13 cellular contexts compared by ENCODE assay signal in the genomic region with DNA sequence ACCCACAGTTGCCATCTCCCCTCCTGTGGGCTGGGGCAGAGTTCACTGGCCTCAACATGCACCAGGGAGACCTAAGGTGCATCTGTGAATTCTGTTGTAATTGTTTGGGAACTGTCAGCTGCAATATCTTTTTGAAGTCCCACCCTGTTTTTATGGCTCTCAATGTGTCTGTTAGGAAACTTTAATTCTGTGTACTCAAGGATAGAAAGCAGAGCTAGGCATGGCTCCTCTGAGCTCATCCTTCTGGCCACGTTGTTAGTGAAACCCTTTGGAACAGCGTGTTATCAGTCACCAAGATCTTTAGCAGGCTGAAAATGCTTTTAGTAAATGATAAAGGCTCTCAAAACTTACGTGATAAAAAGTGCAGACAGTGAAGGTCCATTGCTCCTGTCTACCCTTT. TPM values are rescaled to one million over a fixed set of nuclear protein-coding genes. Genes with fewer than 3 reads are reported as not detected.
DNase-seq lines count a peak whose midpoint lies in the region; ATAC-seq, FAIRE-seq and TF ChIP-seq lines count a peak whose summit lies in the region.
"Had no signal": no experiment of that assay in that cellular context is flagged by ENCODE, and none has a peak within 500 bp of the region (broad histone marks: within the 10 kb centered on the region; RNA-seq: fewer than 3 reads in every experiment).

No MANE protein-coding gene starts in this region.

- H3K27me3 ChIP-seq in HepG2 (ENCODE audit: control insufficient read depth in 1 of 2, insufficient read depth in 2 of 2, low read length in 2 of 2) (no peaks in the 10 kb centered on the region), right lobe of liver (no peaks in the 10 kb centered on the region), brain microvascular endothelial cell (replicated peaks) (no peaks in the 10 kb centered on the region), testis (no peaks in the 10 kb centered on the region)

- POLR2A ChIA-PET in HepG2 (lab: Yijun Ruan, JAX) = interaction anchor here (1.3 kb wide), 1 partner anchor 33 kb away, joined by 4 read pairs; a partner anchor contains a TSS

- TF ChIP-seq EP300 in HepG2 (IDR thresholded peaks at IDR 0.05; ENCODE audit: low read depth in 2 of 2, low read length in 2 of 2) = no peak
- no peak for TF ChIP-seq EP300 in HepG2 (CRISPR knock-in tag; IDR thresholded peaks at IDR 0.05; ENCODE audit: borderline replicate concordance)

- no peak overlapping the region for H3K27ac Mint-ChIP-seq in activated naive CD4-positive, alpha-beta T cell treated with anti-CD3 and anti-CD28 coated beads, Interleukin-2, amount 50 U/mL, for 72 hours

- CTCF ChIA-PET in HepG2 (lab: Yijun Ruan, JAX; ENCODE audit: low intra/inter-chr PET ratio, low total read pairs) = no interaction called here

- H3K4me2 ChIP-seq in HepG2 (ENCODE audit: low read depth, low read length) = peak overlapping the region; percentile 77

- H3K79me2 ChIP-seq in HepG2 (ENCODE audit: insufficient read depth, low read length) = no peaks in the 10 kb centered on the region

- peak; percentile 61 for ATAC-seq in HepG2
- ATAC-seq in right lobe of liver = no peak
- ATAC-seq in HG03196 (IDR thresholded peaks at IDR 0.05; ENCODE audit: unreplicated experiment) = no peak
- ATAC-seq in activated naive CD4-positive, alpha-beta T cell treated with anti-CD3 and anti-CD28 coated beads, Interleukin-2, amount 50 U/mL, for 72 hours = no peak

- H3K9me3 ChIP-seq in HepG2 (ENCODE audit: low read length) = no peaks in the 10 kb centered on the region
- H3K9me3 ChIP-seq in right lobe of liver = no peaks in the 10 kb centered on the region
- no peaks in the 10 kb centered on the region for H3K9me3 ChIP-seq in testis
- H3K9me3 ChIP-seq: heart right ventricle, lower lobe of right lung had no signal

- H3K4me1 ChIP-seq in HepG2 (ENCODE audit: insufficient read depth, low read length) = peaks cover 28% of the 10 kb centered on the region
- H3K4me1 ChIP-seq in right lobe of liver = no peaks in the 10 kb centered on the region
- H3K4me1 ChIP-seq in testis = peaks cover 4% of the 10 kb centered on the region
- H3K4me1 ChIP-seq: lower lobe of right lung had no signal

- no peak overlapping the region for H2AFZ ChIP-seq in HepG2 (ENCODE audit: low read length)

- DNase-seq in HepG2 (ENCODE audit: low spot score) (peak; percentile 51), right lobe of liver (no peak), brain microvascular endothelial cell (peak; percentile 45), kidney tubule cell (ENCODE audit: low spot score) (peak; percentile 14), urothelium cell line (ENCODE audit: low spot score) (peak; percentile 17), testis (no peak)
- no peak for DNase-seq in activated naive CD4-positive, alpha-beta T cell treated with anti-CD3 and anti-CD28 coated beads, Interleukin-2, amount 50 U/mL, for 72 hours (ENCODE audit: low spot score in 2 of 2)
- DNase-seq: heart right ventricle, lower lobe of right lung, NCI-H2081 treated with DMSO at 0.1 percent for 48 hours, NCI-H748 treated with DMSO at 0.1 percent for 48 hours had no signal

- H3K36me3 ChIP-seq in HepG2 (replicated peaks in 1 of 2; ENCODE audit: control insufficient read depth in 1 of 2, insufficient read depth in 2 of 2, low read length in 2 of 2) = no peaks in the 10 kb centered on the region
- H3K36me3 ChIP-seq in right lobe of liver = no peaks in the 10 kb centered on the region
- H3K36me3 ChIP-seq in brain microvascular endothelial cell (replicated peaks) = no peaks in the 10 kb centered on the region
- H3K36me3 ChIP-seq in testis (ENCODE audit: low read depth, missing control alignments) = no peaks in the 10 kb centered on the region
- H3K36me3 ChIP-seq: heart right ventricle, lower lobe of right lung had no signal

- no peak for TF ChIP-seq RAD21 in HepG2 (CRISPR knock-in tag; IDR thresholded peaks at IDR 0.05)

- H3K27ac ChIP-seq in HepG2 (ENCODE audit: extremely low read length, insufficient read depth, low read length) (peak overlapping the region; percentile 57), right lobe of liver (no peak overlapping the region), brain microvascular endothelial cell (peak overlapping the region; percentile 72), testis (no peak overlapping the region)
- H3K27ac ChIP-seq: lower lobe of right lung had no signal

- TF ChIP-seq POLR2A in HepG2 (IDR thresholded peaks at IDR 0.05; ENCODE audit: insufficient read depth in 1 of 2, low read depth in 2 of 2, low read length in 2 of 2) (no peak), right lobe of liver (IDR thresholded peaks at IDR 0.05) (no peak), testis (IDR thresholded peaks at IDR 0.05) (no peak)

- no peaks in the 10 kb centered on the region for H3K36me3 Mint-ChIP-seq in activated naive CD4-positive, alpha-beta T cell treated with anti-CD3 and anti-CD28 coated beads, Interleukin-2, amount 50 U/mL, for 72 hours
- H3K36me3 Mint-ChIP-seq: brain had no signal

- intact Hi-C loops in HepG2 (cut with micrococcal nuclease; ENCODE audit: unreplicated experiment) (no loop called here), right lobe of liver (cut with DNase I) (loop anchor here in 1 of 2 donors (10.0 kb wide), 1 partner anchor 50 kb away; no protein-coding TSS in a partner anchor), testis (cut with DNase I; ENCODE audit: low total_unique reads) (no loop called here)

- FAIRE-seq in HepG2 (lab: Jason Lieb, UNC) (no peak), urothelium cell line (lab: Jason Lieb, UNC) (no peak)

- in situ Hi-C loops in HepG2 (cut with HindIII; ENCODE audit: extremely low pct_ligation_motif_present, low pct_unique_long_range_greater_than_20kb) = no loop called here
- in situ Hi-C loops in brain microvascular endothelial cell (cut with HindIII; ENCODE audit: low pct_ligation_motif_present, low sequenced_read_pairs) = no loop called here

- peak overlapping the region in 1 of 3 experiments; percentile 35; a peak in 1 of 6 replicates for H3K4me3 ChIP-seq in HepG2 (replicated peaks in 1 of 3; ENCODE audit: insufficient read depth in 1 of 3, low read depth in 2 of 3, low read length in 3 of 3)
- H3K4me3 ChIP-seq in right lobe of liver = no peak overlapping the region
- no peak overlapping the region for H3K4me3 ChIP-seq in brain microvascular endothelial cell (ENCODE audit: low read depth, low read length)
- no peak overlapping the region for H3K4me3 ChIP-seq in testis
- H3K4me3 ChIP-seq: heart right ventricle, lower lobe of right lung had no signal

- TF ChIP-seq CTCF in HepG2 (CRISPR knock-in tag; IDR thresholded peaks at IDR 0.05) (no peak), right lobe of liver (IDR thresholded peaks at IDR 0.05) (no peak), brain microvascular endothelial cell (IDR thresholded peaks at IDR 0.05; ENCODE audit: low read depth, low read length, missing control alignments) (no peak), testis (IDR thresholded peaks at IDR 0.05) (no peak)

- no peaks in the 10 kb centered on the region for H4K20me1 ChIP-seq in HepG2 (ENCODE audit: insufficient read depth, low read length)

- no peak overlapping the region for H3K9ac ChIP-seq in HepG2 (ENCODE audit: insufficient read depth, low read depth, low read length)

- BruUV-seq in HepG2 (replicated peaks; lab: Mats Ljungman, UMichigan) = no TSS peak

- no peaks in the 10 kb centered on the region for H3K9me3 Mint-ChIP-seq in activated naive CD4-positive, alpha-beta T cell treated with anti-CD3 and anti-CD28 coated beads, Interleukin-2, amount 50 U/mL, for 72 hours
- H3K9me3 Mint-ChIP-seq: brain had no signal

- WGBS in HepG2 (ENCODE audit: low lambda C conversion rate) = 3% methylated on average over 3 of the region's 3 CpGs
- WGBS in right lobe of liver (ENCODE audit: insufficient coverage, low coverage, low lambda C conversion rate, missing lambda C conversion rate) = 42% methylated on average over 3 of the region's 3 CpGs
- 29 to 32% methylated on average over 3 of the region's 3 CpGs for WGBS in testis, 2 donors

TF ChIP-seq in HepG2, 621 proteins besides CTCF, POLR2A, EP300 and RAD21 (continues in another document):
- TF ChIP-seq ATM (IDR thresholded peaks at IDR 0.05; ENCODE audit: borderline replicate concordance) = no peak
- TF ChIP-seq ZNF180 (CRISPR knock-in tag; IDR thresholded peaks at IDR 0.05; ENCODE audit: borderline replicate concordance, low read depth) = no peak
- TF ChIP-seq ZNF343 (CRISPR knock-in tag; IDR thresholded peaks at IDR 0.05) = no peak
- no peak for TF ChIP-seq ZNF816 (CRISPR knock-in tag; IDR thresholded peaks at IDR 0.05; ENCODE audit: borderline replicate concordance)
- no peak for TF ChIP-seq FOSL2 (CRISPR knock-in tag; IDR thresholded peaks at IDR 0.05)
- TF ChIP-seq PTBP1 (IDR thresholded peaks at IDR 0.05; ENCODE audit: low read depth, low read length, poor library complexity, severe bottlenecking) = no peak
- TF ChIP-seq STAT5B (CRISPR knock-in tag; IDR thresholded peaks at IDR 0.05) = no peak

RNA-seq across cellular contexts. Expression of a gene that starts 33.6 kb away (rescaled TPM):
- total RNA-seq in HepG2 (2016; rRNA removed; fragmentation: Illumina TruSeq; extraction: Trizol) (17.4 and 18.6 TPM in 2 replicates), right lobe of liver (10 to 100 TPM; 16.2 to 29.1 (median 22.3) TPM), testis (10 to 100 TPM; 35.4 to 36.6 TPM)
- 2.5 and 2.7 TPM in 2 replicates for total RNA-seq in HepG2 (2016; cell fraction: cytosol; rRNA removed; fragmentation: Illumina TruSeq; extraction: Trizol; ENCODE audit: low read depth)
- total RNA-seq in HepG2 (2016; cell fraction: insoluble cytoplasmic fraction; rRNA removed; fragmentation: Illumina TruSeq; extraction: Trizol) = 17.6 and 17.8 TPM in 2 replicates
- 8.5 and 10.1 TPM in 2 replicates for total RNA-seq in HepG2 (2016; cell fraction: membrane; rRNA removed; fragmentation: Illumina TruSeq; extraction: Trizol)
- total RNA-seq in HepG2 (2016; cell fraction: nucleus; rRNA removed; fragmentation: Illumina TruSeq; extraction: Trizol) = 29.2 and 29.6 TPM in 2 replicates
- polyA plus RNA-seq in HepG2 (2011; rRNA removed) (10.0 and 10.2 TPM in 2 replicates), testis (ENCODE audit: insufficient read depth, low read depth, low replicate concordance) (27.0 TPM)
- polyA plus RNA-seq in HepG2 (2011; cell fraction: cytosol; rRNA removed) = 4.3 and 6.3 TPM in 2 replicates
- polyA plus RNA-seq in HepG2 (2011; cell fraction: nucleus; rRNA removed) = 10.5 and 10.7 TPM in 2 replicates
- polyA plus RNA-seq in HepG2 (2012) = 11.6 and 14.6 TPM in 2 replicates
- 1.1 TPM in 2 replicates for polyA plus RNA-seq in HepG2 (2016; cell fraction: cytosol; fragmentation: Illumina TruSeq; extraction: Trizol; ENCODE audit: low read depth)
- 13.3 and 14.3 TPM in 2 replicates for polyA plus RNA-seq in HepG2 (2016; cell fraction: insoluble cytoplasmic fraction; fragmentation: Illumina TruSeq; extraction: Trizol; ENCODE audit: low read depth)
- 4.3 and 4.6 TPM in 2 replicates for polyA plus RNA-seq in HepG2 (2016; cell fraction: membrane; fragmentation: Illumina TruSeq; extraction: Trizol; ENCODE audit: low read depth)
- polyA plus RNA-seq in HepG2 (2016; cell fraction: nucleus; fragmentation: Illumina TruSeq; extraction: Trizol; ENCODE audit: insufficient read depth, low read depth) = 16.0 and 20.6 TPM in 2 replicates
- 6.1 and 8.6 TPM in 2 replicates for polyA minus RNA-seq in HepG2 (2011; rRNA and poly(A)+ RNA removed; ENCODE audit: low replicate concordance)
- polyA minus RNA-seq in HepG2 (2011; cell fraction: cytosol; rRNA and poly(A)+ RNA removed) = 8.5 and 9.8 TPM in 2 replicates
- 79.1 and 87.2 TPM in 2 replicates for polyA minus RNA-seq in HepG2 (2011; cell fraction: nucleus; rRNA and poly(A)+ RNA removed)
- 10 to 100 TPM; 13.1 to 14.5 TPM for total RNA-seq in activated naive CD4-positive, alpha-beta T cell treated with anti-CD3 and anti-CD28 coated beads, Interleukin-2, amount 50 U/mL, for 72 hours

Comparison
In these comparisons a context has a peak if more than half of its experiments do, and no peak if none do; other contexts are left out.
1. DNase-seq: peak in HepG2 (single experiment), brain microvascular endothelial cell (single experiment), kidney tubule cell (single experiment) and urothelium cell line (single experiment); none in right lobe of liver (0 of 3), testis (single experiment) and activated naive CD4-positive, alpha-beta T cell treated with anti-CD3 and anti-CD28 coated beads, Interleukin-2, amount 50 U/mL, for 72 hours (0 of 2).
2. H3K27ac ChIP-seq: peak in HepG2 (single experiment) and brain microvascular endothelial cell (single experiment); none in right lobe of liver (0 of 3) and testis (0 of 2).